ENCODE assay signal across 20 cellular contexts in the genomic region with DNA sequence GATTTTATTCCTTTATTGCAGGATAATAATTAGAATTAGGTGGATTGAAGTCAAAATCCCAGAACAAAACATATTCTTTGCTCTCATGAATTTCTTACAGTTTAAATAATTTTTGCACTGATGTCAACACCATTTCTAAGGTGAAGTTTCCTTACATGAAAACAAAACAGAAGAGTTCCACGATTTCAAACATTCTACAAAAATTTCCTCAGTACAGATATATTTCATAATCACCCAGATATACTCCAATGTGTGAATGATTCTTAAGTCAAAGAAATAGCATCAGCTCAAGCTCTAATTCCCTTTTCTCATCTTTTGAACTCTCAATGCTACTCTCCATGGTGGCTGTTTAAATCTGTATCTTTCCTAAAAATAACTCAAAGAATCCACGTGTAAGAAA. TPM values are rescaled to one million over a fixed set of nuclear protein-coding genes. Genes with fewer than 3 reads are reported as not detected.
DNase-seq lines count a peak whose midpoint lies in the region; TF ChIP-seq lines count a peak whose summit lies in the region.
"Had no signal": no experiment of that assay in that cellular context is flagged by ENCODE, and none has a peak within 500 bp of the region (broad histone marks: within the 10 kb centered on the region; RNA-seq: fewer than 3 reads in every experiment).

No MANE protein-coding gene starts in this region.

- no peaks in the 10 kb centered on the region for H3K27me3 ChIP-seq in suprapubic skin
- H3K27me3 ChIP-seq: thyroid gland had no signal

- WGBS in suprapubic skin, result 37% methylated on average over 2 of the region's 2 CpGs

- peak overlapping the region; percentile 74 for H3K27ac ChIP-seq in RWPE1
- peak overlapping the region; percentile 50 for H3K27ac ChIP-seq in suprapubic skin
- H3K27ac ChIP-seq: dorsolateral prefrontal cortex, thyroid gland, WERI-Rb-1 had no signal

- DNase-seq in HFFc6, result no peak
- DNase-seq in RWPE1 (ENCODE audit: low spot score), result no peak
- peak; percentile 18 for DNase-seq in fibroblast of peridontal ligament (ENCODE audit: extremely low read depth)
- no peak for DNase-seq in suprapubic skin (ENCODE audit: low spot score in 2 of 2)
- no peak for DNase-seq in middle frontal gyrus (ENCODE audit: extremely low spot score, low spot score)
- no peak for DNase-seq in GDM1 (lab: John Stamatoyannopoulos, UW)
- no peak for DNase-seq in DMS114 treated with DMSO at 0.1 percent for 48 hours (lab: John Stamatoyannopoulos, UW; ENCODE audit: unreplicated experiment)
- DNase-seq: activated effector memory CD4-positive, alpha-beta T cell treated with Interleukin-2 at 50 U/mL for 16 hours; COR-L47; dorsolateral prefrontal cortex; left colon; midbrain; NCI-H2171; SHP77; stimulated activated CD4-positive, alpha-beta T cell treated with anti-CD3 and anti-CD28 coated beads, Interleukin-2, amount 100 ng/mL, for 48 hours; stimulated activated naive CD4-positive, alpha-beta T cell treated with Interleukin-2 at 50 U/mL for 16 hours; T-helper 17 cell; thyroid gland; WERI-Rb-1 had no signal

- peaks cover 42% of the 10 kb centered on the region for H3K4me1 ChIP-seq in suprapubic skin
- H3K4me1 ChIP-seq: thyroid gland had no signal

- CTCF ChIA-PET in RWPE1 (lab: Yijun Ruan, JAX), result interaction anchor here (0.5 kb wide), 1 partner anchor 300 kb away, joined by 4 read pairs; no protein-coding TSS in a partner anchor

- H3K36me3 Mint-ChIP-seq in HFFc6 (ENCODE audit: low read depth), result no peaks in the 10 kb centered on the region; the same call in 1 of the 2 replicates

- H3K9me3 ChIP-seq in suprapubic skin, result no peaks in the 10 kb centered on the region
- H3K9me3 ChIP-seq: thyroid gland had no signal

- peaks cover 2% of the 10 kb centered on the region for H3K27me3 Mint-ChIP-seq in HFFc6 (ENCODE audit: insufficient read depth)

- no peak overlapping the region for H3K4me3 ChIP-seq in suprapubic skin
- H3K4me3 ChIP-seq: dorsolateral prefrontal cortex, thyroid gland had no signal

- H3K27ac Mint-ChIP-seq in HFFc6, result peak overlapping the region; percentile 86
- H3K27ac Mint-ChIP-seq: T-helper 17 cell had no signal

- no peak for TF ChIP-seq CTCF in HFFc6 (IDR thresholded peaks at IDR 0.05)
- TF ChIP-seq CTCF in RWPE1 (conservative IDR thresholded peaks at IDR 0.05; ENCODE audit: low read depth), result no peak
- no peak for TF ChIP-seq CTCF in suprapubic skin (IDR thresholded peaks at IDR 0.05)

- peaks cover 60% of the 10 kb centered on the region for H3K4me1 Mint-ChIP-seq in HFFc6 (ENCODE audit: low read depth)
- H3K4me1 Mint-ChIP-seq: T-helper 17 cell had no signal

- TF ChIP-seq POLR2A in suprapubic skin (IDR thresholded peaks at IDR 0.05), result no peak

- 0 out of 2 replicates have a peak, but pooled peaks cover 4% of the 10 kb centered on the region for H3K9me3 Mint-ChIP-seq in HFFc6

- H3K36me3 ChIP-seq in suprapubic skin, result no peaks in the 10 kb centered on the region
- H3K36me3 ChIP-seq: thyroid gland, WERI-Rb-1 had no signal

- POLR2A ChIA-PET in RWPE1 (lab: Yijun Ruan, JAX; ENCODE audit: low non-redundant PET), result no interaction called here

- TF ChIP-seq EP300 in suprapubic skin (IDR thresholded peaks at IDR 0.05), result no peak

- peak overlapping the region; percentile 82 for H3K4me3 Mint-ChIP-seq in HFFc6
- H3K4me3 Mint-ChIP-seq: T-helper 17 cell had no signal

RNA-seq across cellular contexts. Expression of a gene that starts 39.5 kb away (rescaled TPM):
- total RNA-seq in HFFc6 (2021; fragmentation: NEBNext Ultra II Directional; extraction: Animal tissue kit (Norgen Biotek cat#: 25700)), result 100 to 1,000 TPM; 156 to 254 (median 218) TPM
- total RNA-seq in suprapubic skin, result 100 to 1,000 TPM in 2 of 4 donors, 10 to 100 TPM in 2; 80.9 to 149 (median 107) TPM
- total RNA-seq: OCI-LY7, T-helper 17 cell had no signal
